In the genomic region with DNA sequence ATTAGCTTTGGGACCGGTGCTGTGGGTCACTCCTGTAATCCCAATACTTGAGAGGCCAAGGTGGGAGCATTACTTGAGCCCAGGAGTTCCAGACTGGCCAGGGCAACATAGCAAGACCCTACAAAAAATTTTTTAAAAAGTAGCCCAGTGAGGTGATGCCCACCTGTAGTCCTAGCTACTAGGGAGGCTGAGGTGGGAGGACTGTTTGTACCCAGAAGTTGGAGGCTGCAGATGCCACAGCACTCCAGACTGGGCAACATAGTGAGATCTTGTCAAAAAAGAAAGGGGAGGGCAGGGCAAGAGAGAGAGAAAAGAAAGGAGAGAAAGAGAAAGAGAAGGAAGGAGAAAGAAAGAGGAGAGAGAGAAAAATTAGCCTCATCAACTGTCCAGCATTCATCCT, we compare ENCODE assay signal across 15 cellular contexts. TPM values are rescaled to one million over a fixed set of nuclear protein-coding genes. Genes with fewer than 3 reads are reported as not detected.
DNase-seq lines count a peak whose midpoint lies in the region; ATAC-seq and TF ChIP-seq lines count a peak whose summit lies in the region.
"Had no signal": no experiment of that assay in that cellular context is flagged by ENCODE, and none has a peak within 500 bp of the region (broad histone marks: within the 10 kb centered on the region; RNA-seq: fewer than 3 reads in every experiment).

No MANE protein-coding gene starts in this region.

- peak overlapping the region; percentile 57 for H3K27ac Mint-ChIP-seq in Caco-2 (ENCODE audit: unreplicated experiment)
- H3K27ac Mint-ChIP-seq in dendritic cell treated with granulocyte-macrophage colony-stimulating factor and Interleukin-4, amounts not matched to agents 40 ng/mL and 50 ng/mL, for 4 days, result peak overlapping the region; percentile 77
- H3K27ac Mint-ChIP-seq: B cell; CD4-positive, alpha-beta T cell had no signal

- H3K4me1 Mint-ChIP-seq in Caco-2 (ENCODE audit: low read depth, unreplicated experiment), result peaks cover 34% of the 10 kb centered on the region
- H3K4me1 Mint-ChIP-seq in dendritic cell treated with granulocyte-macrophage colony-stimulating factor and Interleukin-4, amounts not matched to agents 40 ng/mL and 50 ng/mL, for 4 days (ENCODE audit: low read depth), result peaks cover 44% of the 10 kb centered on the region

- no peaks in the 10 kb centered on the region for H3K9me3 ChIP-seq in Caco-2
- no peaks in the 10 kb centered on the region for H3K9me3 ChIP-seq in Panc1 (ENCODE audit: control insufficient read depth, insufficient read depth, low read depth, low read length)
- H3K9me3 ChIP-seq in sigmoid colon, result no peaks in the 10 kb centered on the region

- no peaks in the 10 kb centered on the region for H3K27me3 Mint-ChIP-seq in Caco-2 (ENCODE audit: insufficient read depth, unreplicated experiment)
- no peaks in the 10 kb centered on the region for H3K27me3 Mint-ChIP-seq in dendritic cell treated with granulocyte-macrophage colony-stimulating factor and Interleukin-4, amounts not matched to agents 40 ng/mL and 50 ng/mL, for 4 days

- TF ChIP-seq EP300 in sigmoid colon (IDR thresholded peaks at IDR 0.05), result no peak

- TF ChIP-seq POLR2A in sigmoid colon (IDR thresholded peaks at IDR 0.05), result no peak

- H3K9me3 Mint-ChIP-seq in Caco-2 (ENCODE audit: unreplicated experiment), result no peaks in the 10 kb centered on the region
- no peaks in the 10 kb centered on the region for H3K9me3 Mint-ChIP-seq in dendritic cell treated with granulocyte-macrophage colony-stimulating factor and Interleukin-4, amounts not matched to agents 40 ng/mL and 50 ng/mL, for 4 days
- H3K9me3 Mint-ChIP-seq: CD4-positive, alpha-beta T cell had no signal

- no peak overlapping the region for H3K4me3 ChIP-seq in Caco-2 (ENCODE audit: low read depth, low read length)
- H3K4me3 ChIP-seq in Panc1 (ENCODE audit: low read depth in 2 of 2, low read length in 2 of 2), result no peak overlapping the region
- no peak overlapping the region for H3K4me3 ChIP-seq in sigmoid colon
- H3K4me3 ChIP-seq: GM12878, GM23248 had no signal

- TF ChIP-seq CTCF in Caco-2 (IDR thresholded peaks at IDR 0.05; ENCODE audit: insufficient read depth in 1 of 2, low read depth in 1 of 2, low read length in 1 of 2, severe bottlenecking in 1 of 2, unreplicated experiment in 1 of 2) (no peak), Panc1 (IDR thresholded peaks at IDR 0.05) (no peak), sigmoid colon (IDR thresholded peaks at IDR 0.05) (no peak)

- H3K27ac ChIP-seq in Panc1 (ENCODE audit: low read length), result peak overlapping the region; percentile 61
- H3K27ac ChIP-seq in sigmoid colon, result no peak overlapping the region
- H3K27ac ChIP-seq: GM23248 had no signal

- H3K36me3 ChIP-seq in Caco-2 (ENCODE audit: control insufficient read depth, insufficient read depth, low read length) (no peaks in the 10 kb centered on the region), Panc1 (ENCODE audit: control insufficient read depth, insufficient read depth, low read length) (no peaks in the 10 kb centered on the region; the same call in 1 of the 2 replicates), sigmoid colon (no peaks in the 10 kb centered on the region)

- H3K4me1 ChIP-seq in Caco-2, result peaks cover 59% of the 10 kb centered on the region
- H3K4me1 ChIP-seq in Panc1 (ENCODE audit: control insufficient read depth, insufficient read depth, low read length), result peaks cover 45% of the 10 kb centered on the region
- H3K4me1 ChIP-seq in sigmoid colon, result peaks cover 0 to 41% (median 27%) of the 10 kb centered on the region in 4 donors

- DNase-seq in Caco-2 (no peak), Panc1 (ENCODE audit: low read depth, low spot score) (no peak), sigmoid colon (peak; percentile 4), A172 (ENCODE audit: low spot score) (no peak)
- DNase-seq: C1 segment of cervical spinal cord; CD4-positive, alpha-beta T cell; DMS79; GM23248; H7; Kasumi-1 had no signal

- H3K4me3 Mint-ChIP-seq in Caco-2 (ENCODE audit: unreplicated experiment), result no peak overlapping the region
- no peak overlapping the region for H3K4me3 Mint-ChIP-seq in dendritic cell treated with granulocyte-macrophage colony-stimulating factor and Interleukin-4, amounts not matched to agents 40 ng/mL and 50 ng/mL, for 4 days
- H3K4me3 Mint-ChIP-seq: B cell; CD4-positive, alpha-beta T cell had no signal

- no peak for ATAC-seq in Panc1
- no peak for ATAC-seq in GM18517 (IDR thresholded peaks at IDR 0.05; ENCODE audit: unreplicated experiment)
- no peak for ATAC-seq in GM21723 (IDR thresholded peaks at IDR 0.05; ENCODE audit: unreplicated experiment)
- ATAC-seq: GM12878 had no signal

- peaks cover 2% of the 10 kb centered on the region for H3K36me3 Mint-ChIP-seq in Caco-2 (ENCODE audit: insufficient read depth, unreplicated experiment)
- peaks cover under 1% of the 10 kb centered on the region for H3K36me3 Mint-ChIP-seq in dendritic cell treated with granulocyte-macrophage colony-stimulating factor and Interleukin-4, amounts not matched to agents 40 ng/mL and 50 ng/mL, for 4 days (ENCODE audit: low read depth)

- POLR2A ChIA-PET in Caco-2 (lab: Charles Lee) (no interaction called here), Panc1 (lab: Charles Lee) (no interaction called here)

- CTCF ChIA-PET in Caco-2 (lab: Charles Lee) (no interaction called here), Panc1 (lab: Charles Lee) (interaction anchor here (0.6 kb wide), 1 partner anchor 164 kb away, joined by 3 read pairs; no protein-coding TSS in a partner anchor)

- in situ Hi-C loops in Panc1 (cut with HindIII; ENCODE audit: low pct_unique_long_range_greater_than_20kb, low sequenced_read_pairs), result no loop called here

- BruUV-seq in Caco-2 (replicated peaks; lab: Mats Ljungman, UMichigan), result no TSS peak
- no TSS peak for BruUV-seq in Panc1 (replicated peaks; lab: Mats Ljungman, UMichigan)

- H3K27me3 ChIP-seq in Caco-2 (replicated peaks; ENCODE audit: control insufficient read depth, insufficient read depth, low read length), result no peaks in the 10 kb centered on the region
- no peaks in the 10 kb centered on the region for H3K27me3 ChIP-seq in Panc1 (ENCODE audit: control insufficient read depth, insufficient read depth, low read length)
- H3K27me3 ChIP-seq in sigmoid colon, result no peaks in the 10 kb centered on the region

- intact Hi-C loops in Caco-2 (cut with micrococcal nuclease; ENCODE audit: unreplicated experiment) (no loop called here), Panc1 (cut with micrococcal nuclease; ENCODE audit: unreplicated experiment) (no loop called here), sigmoid colon (cut with DNase I) (loop anchor here (10.0 kb wide), 1 partner anchor 426 kb away; the partner anchor contains the start of genes MRPS6 and SLC5A3)
- intact Hi-C loops in dendritic cell treated with granulocyte-macrophage colony-stimulating factor and Interleukin-4, amounts not matched to agents 40 ng/mL and 50 ng/mL, for 4 days (cut with micrococcal nuclease), result no loop called here

- WGBS in sigmoid colon, 2 donors, result 97 to 98% methylated on average over 1 of the region's 1 CpG

RNA-seq across cellular contexts. Expression of gene ITSN1, which starts 6.3 kb away (rescaled TPM):
- 88.5 and 98.4 TPM in 2 replicates for total RNA-seq in Caco-2 (2022)
- total RNA-seq in Panc1 (2021; ENCODE audit: unreplicated experiment), result 50.3 TPM
- polyA plus RNA-seq in Panc1 (2012; ENCODE audit: insufficient read length), result 37.6 TPM
- total RNA-seq in sigmoid colon, result 10 to 100 TPM; 35.7 to 45.4 (median 42.6) TPM
- 10 to 100 TPM; 10.8 to 15.8 (median 12.9) TPM for polyA plus RNA-seq in sigmoid colon
- total RNA-seq in A172 (2014; rRNA removed; shearing (Covaris generic)), result 45.0 and 53.0 TPM in 2 replicates

RNA-seq across cellular contexts. Expression of gene CRYZL1, which starts 7.0 kb away (rescaled TPM):
- total RNA-seq in Caco-2 (2022) (26.6 and 29.1 TPM in 2 replicates), Panc1 (2021; ENCODE audit: unreplicated experiment) (24.8 TPM), sigmoid colon (10 to 100 TPM; 46.6 to 90.8 (median 62.7) TPM)
- polyA plus RNA-seq in Panc1 (2012; ENCODE audit: insufficient read length), result 13.7 TPM
- polyA plus RNA-seq in sigmoid colon, result 10 to 100 TPM; 17.3 to 41.4 (median 20.5) TPM
- total RNA-seq in A172 (2014; rRNA removed; shearing (Covaris generic)), result 25.0 and 40.6 TPM in 2 replicates
